12 cellular contexts compared by ENCODE assay signal in genomic region chr14:24959791-24960331, GRCh38.
A peak's percentile ranks its signal among the peaks of the same experiment; 100 is the strongest.
DNase-seq lines count a peak whose midpoint lies in the region; ATAC-seq and TF ChIP-seq lines count a peak whose summit lies in the region.
"Had no signal": no experiment of that assay in that cellular context is flagged by ENCODE, and none has a peak within 500 bp of the region (broad histone marks: within the 10 kb centered on the region; RNA-seq: fewer than 3 reads in every experiment).

No MANE protein-coding gene starts in this region.

- H2BK12ac ChIP-seq in neuronal stem cell (ENCODE audit: low read length) = no peak overlapping the region

- H3K79me1 ChIP-seq in neuronal stem cell (ENCODE audit: low read depth, low read length) = no peaks in the 10 kb centered on the region

- no peak overlapping the region for H3K4ac ChIP-seq in neuronal stem cell (ENCODE audit: low read length)

- H2BK15ac ChIP-seq in neuronal stem cell (ENCODE audit: low read length) = no peak overlapping the region

- no peak overlapping the region for H2BK120ac ChIP-seq in neuronal stem cell (ENCODE audit: low read depth, low read length)

- no peak overlapping the region for H2BK5ac ChIP-seq in neuronal stem cell (ENCODE audit: low read length)

- no peak overlapping the region for H3K14ac ChIP-seq in neuronal stem cell (ENCODE audit: low read length)

- ATAC-seq in GM18873 (IDR thresholded peaks at IDR 0.05; ENCODE audit: low FRiP score, unreplicated experiment) (peak; percentile 80), HG02840 (IDR thresholded peaks at IDR 0.05; ENCODE audit: low FRiP score, unreplicated experiment) (peak; percentile 91), body of pancreas (peak; percentile 42)
- ATAC-seq: Panc1 had no signal

- no peak overlapping the region for H4K8ac ChIP-seq in neuronal stem cell (ENCODE audit: low read depth, low read length)

- no peak overlapping the region for H3K23ac ChIP-seq in neuronal stem cell (ENCODE audit: low read depth, low read length, poor library complexity)

- H3K9me3 ChIP-seq in body of pancreas (no peaks in the 10 kb centered on the region), neuronal stem cell (replicated peaks in 1 of 2; ENCODE audit: control insufficient read depth in 2 of 2, insufficient read depth in 1 of 2, low read depth in 1 of 2, low read length in 2 of 2) (no peaks in the 10 kb centered on the region)

- H3K4me1 ChIP-seq in body of pancreas (peaks cover 40% of the 10 kb centered on the region), neuronal stem cell (ENCODE audit: control insufficient read depth in 2 of 2, insufficient read depth in 1 of 2, low read depth in 1 of 2, low read length in 2 of 2) (peaks cover 0 to 18% of the 10 kb centered on the region in 2 donors)

- H3K4me3 ChIP-seq in body of pancreas (no peak overlapping the region), neuronal stem cell (ENCODE audit: low read length in 2 of 2) (no peak overlapping the region)

- no peak overlapping the region for H3K18ac ChIP-seq in neuronal stem cell (ENCODE audit: low read length)

- no peak overlapping the region for H3K4me2 ChIP-seq in neuronal stem cell (ENCODE audit: insufficient read depth, low read length, poor library complexity, severe bottlenecking)

- H3K27me3 ChIP-seq in body of pancreas (no peaks in the 10 kb centered on the region), neuronal stem cell (ENCODE audit: control insufficient read depth in 3 of 3, insufficient read depth in 3 of 3, low read depth in 1 of 3, low read length in 3 of 3) (no peaks in the 10 kb centered on the region)

- intact Hi-C loops in body of pancreas (cut with DNase I) = no loop called here

- WGBS in body of pancreas, 2 donors = 9 to 10% methylated on average over 1 of the region's 1 CpG
- WGBS in neuronal stem cell (ENCODE audit: extremely low coverage in 2 of 2, insufficient read length in 2 of 2, insufficient replicate concordance in 1 of 2), 2 donors = no CpG with 5 or more reads among the region's 1 CpG

- no peak overlapping the region for H4K91ac ChIP-seq in neuronal stem cell (ENCODE audit: low read depth, low read length, poor library complexity)

- H2AFZ ChIP-seq in neuronal stem cell (ENCODE audit: low read length) = peak overlapping the region; percentile 18

- DNase-seq in body of pancreas (no peak), neuronal stem cell (ENCODE audit: low spot score) (no peak), activated gamma-delta T cell treated with Interleukin-2 at 50 U/mL for 16 hours (no peak), NCI-H146 (lab: John Stamatoyannopoulos, UW) (no peak), NCI-H1092 (lab: John Stamatoyannopoulos, UW) (no peak), NCI-H748 treated with DMSO at 0.1 percent for 48 hours (lab: John Stamatoyannopoulos, UW) (no peak)
- DNase-seq: central memory CD4-positive, alpha-beta T cell; trophoblast cell had no signal

- H3K9ac ChIP-seq in neuronal stem cell (ENCODE audit: low read depth, low read length, poor library complexity) = no peak overlapping the region

- TF ChIP-seq CTCF in body of pancreas (IDR thresholded peaks at IDR 0.05) = no peak

- no peak for TF ChIP-seq POLR2A in body of pancreas (IDR thresholded peaks at IDR 0.05)

- no peak overlapping the region for H2AK5ac ChIP-seq in neuronal stem cell (ENCODE audit: low read depth, low read length)

- H3K27ac ChIP-seq in body of pancreas (no peak overlapping the region), neuronal stem cell (replicated peaks; ENCODE audit: low read length) (no peak overlapping the region)
- H3K27ac ChIP-seq: C4-2B had no signal

- H3K36me3 ChIP-seq in body of pancreas (replicated peaks in 1 of 2; ENCODE audit: insufficient read depth in 1 of 2, low read depth in 2 of 2) (no peaks in the 10 kb centered on the region), neuronal stem cell (replicated peaks in 1 of 2; ENCODE audit: control insufficient read depth in 2 of 2, insufficient read depth in 2 of 2, low read length in 2 of 2) (no peaks in the 10 kb centered on the region)
